In genomic region chr7:143289421-143289820, GRCh38 we compare ENCODE assay signal across 9 cellular contexts. TPM values are rescaled to one million over a fixed set of nuclear protein-coding genes. Genes with fewer than 3 reads are reported as not detected.
DNase-seq lines count a peak whose midpoint lies in the region; ATAC-seq and TF ChIP-seq lines count a peak whose summit lies in the region.
"Had no signal": no experiment of that assay in that cellular context is flagged by ENCODE, and none has a peak within 500 bp of the region (broad histone marks: within the 10 kb centered on the region; RNA-seq: fewer than 3 reads in every experiment).

No MANE protein-coding gene starts in this region.

- TF ChIP-seq CTCF in GM12875 (IDR thresholded peaks at IDR 0.05; ENCODE audit: borderline replicate concordance, insufficient read depth, low read depth, low read length) (no peak), OCI-LY7 (conservative IDR thresholded peaks at IDR 0.05; ENCODE audit: low read length) (no peak), prostate gland (IDR thresholded peaks at IDR 0.05) (no peak)

- ATAC-seq in HG02678 (IDR thresholded peaks at IDR 0.05; ENCODE audit: unreplicated experiment) (no peak), GM18870 (IDR thresholded peaks at IDR 0.05; ENCODE audit: unreplicated experiment) (no peak), GM18907 (IDR thresholded peaks at IDR 0.05; ENCODE audit: unreplicated experiment) (no peak)

- H3K4me3 ChIP-seq in GM12875 (ENCODE audit: low read depth, low read length) (peak overlapping the region; percentile 82), OCI-LY7 (ENCODE audit: low read depth, low read length, poor library complexity, severe bottlenecking) (peak overlapping the region; percentile 95), endocrine pancreas (ENCODE audit: control insufficient read depth, insufficient read depth, low read length) (peak overlapping the region; percentile 79), prostate gland (peak overlapping the region; percentile 80 to 84)

- peaks cover 6% of the 10 kb centered on the region; the same call in 1 of the 2 replicates for H4K20me1 ChIP-seq in OCI-LY7 (ENCODE audit: insufficient read depth, low read length)

- BruUV-seq in OCI-LY7 (replicated peaks; lab: Mats Ljungman, UMichigan) = no TSS peak

- TF ChIP-seq POLR2A in prostate gland (IDR thresholded peaks at IDR 0.05) = no peak

- no peak overlapping the region for H2AFZ ChIP-seq in OCI-LY7 (ENCODE audit: low read length)

- H3K4me1 ChIP-seq in OCI-LY7 (ENCODE audit: insufficient read depth, low read length, poor library complexity, severe bottlenecking) (peaks cover 24% of the 10 kb centered on the region), endocrine pancreas (ENCODE audit: control insufficient read depth, insufficient read depth, low read length) (no peaks in the 10 kb centered on the region), prostate gland (replicated peaks) (no peaks in the 10 kb centered on the region)

- H3K27me3 ChIP-seq in endocrine pancreas (ENCODE audit: control insufficient read depth, insufficient read depth, low read length) = no peaks in the 10 kb centered on the region
- H3K27me3 ChIP-seq in prostate gland (replicated peaks; ENCODE audit: insufficient read depth) = no peaks in the 10 kb centered on the region

- 20% methylated on average over 6 of the region's 6 CpGs for WGBS in prostate gland

- DNase-seq in OCI-LY7 (ENCODE audit: low spot score) (peak; percentile 14), prostate gland (ENCODE audit: low spot score) (no peak)
- no peak for DNase-seq in activated CD4-positive, alpha-beta T cell treated with anti-CD3 and anti-CD28 coated beads for 4 hours
- DNase-seq: NCI-H446 treated with DMSO at 0.1 percent for 48 hours had no signal

- peaks cover 33% of the 10 kb centered on the region for H3K79me2 ChIP-seq in OCI-LY7 (ENCODE audit: insufficient read depth, low read depth, low read length)

- peaks cover 59% of the 10 kb centered on the region for H3K36me3 ChIP-seq in OCI-LY7 (ENCODE audit: insufficient read depth, low read length)
- peaks cover 1% of the 10 kb centered on the region for H3K36me3 ChIP-seq in endocrine pancreas (ENCODE audit: control insufficient read depth, insufficient read depth, low read length)
- peaks cover 0 to 7% of the 10 kb centered on the region in 2 donors for H3K36me3 ChIP-seq in prostate gland

- H3K27ac ChIP-seq in OCI-LY7 (ENCODE audit: low read depth, low read length, poor library complexity, severe bottlenecking) (peak overlapping the region; percentile 66), prostate gland (no peak overlapping the region)

- intact Hi-C loops in OCI-LY7 (cut with micrococcal nuclease; ENCODE audit: unreplicated experiment) = loop anchor here (5.0 kb wide), 2 partner anchors 482 to 1552 kb away; partner anchors contain the start of gene SSBP1
- intact Hi-C loops in prostate gland (cut with DNase I) = loop anchor here (5.0 kb wide), 2 partner anchors 93 to 118 kb away; partner anchors contain the start of genes EPHA1 and ZYX

- H3K9me3 ChIP-seq in OCI-LY7 (ENCODE audit: low read length) = 0 out of 2 replicates have a peak, but pooled peaks cover 5% of the 10 kb centered on the region
- H3K9me3 ChIP-seq in endocrine pancreas (ENCODE audit: control insufficient read depth, low read length) = no peaks in the 10 kb centered on the region
- no peaks in the 10 kb centered on the region for H3K9me3 ChIP-seq in prostate gland

- CTCF ChIA-PET in OCI-LY7 (lab: Charles Lee; ENCODE audit: unreplicated experiment) = interaction anchor here (0.9 kb wide), 1 partner anchor 10 kb away, joined by 3 read pairs; no protein-coding TSS in a partner anchor

- no peaks in the 10 kb centered on the region for H3K9me2 ChIP-seq in OCI-LY7 (ENCODE audit: insufficient read depth, low read length)

- H3K9ac ChIP-seq in endocrine pancreas (ENCODE audit: control insufficient read depth, insufficient read depth, low read length) = no peak overlapping the region

- H3K4me2 ChIP-seq in OCI-LY7 (ENCODE audit: low read length) = peak overlapping the region; percentile 88

- POLR2A ChIA-PET in OCI-LY7 (lab: Charles Lee) = interaction anchor here (0.6 to 1.7 kb wide), 6 partner anchors 9 to 548 kb away, joined by 3 to 6 read pairs (median 5); no protein-coding TSS in a partner anchor

RNA-seq across cellular contexts. Expression of gene CASP2, which starts 1.3 kb away (rescaled TPM):
- 27.2 and 33.9 TPM in 2 replicates for total RNA-seq in OCI-LY7 (2014; rRNA removed; shearing (Covaris generic))
- total RNA-seq in OCI-LY7 (2022) = 60.5 and 61.6 TPM in 2 replicates
- 10 to 100 TPM; 19.6 to 20.2 TPM for total RNA-seq in prostate gland

RNA-seq across cellular contexts. Expression of gene TMEM139, which starts 4.7 kb away (rescaled TPM):
- not detected in 2 replicates for total RNA-seq in OCI-LY7 (2014; rRNA removed; shearing (Covaris generic))
- total RNA-seq in OCI-LY7 (2022) (0.46 and 0.48 TPM in 2 replicates), prostate gland (1 to 10 TPM in 1 of 2 donors, under 1 TPM in 1; 0.51 to 7.7 TPM)

RNA-seq across cellular contexts. Expression of gene GSTK1, which starts 26.2 kb away (rescaled TPM):
- total RNA-seq in OCI-LY7 (2014; rRNA removed; shearing (Covaris generic)) = 37.8 and 39.4 TPM in 2 replicates
- total RNA-seq in OCI-LY7 (2022) (41.6 and 44.5 TPM in 2 replicates), prostate gland (100 to 1,000 TPM; 134 to 153 TPM)

RNA-seq across cellular contexts. Expression of gene CLCN1, which starts 26.5 kb away (rescaled TPM):
- not detected in 2 replicates for total RNA-seq in OCI-LY7 (2014; rRNA removed; shearing (Covaris generic))
- not detected in 2 replicates for total RNA-seq in OCI-LY7 (2022)
- total RNA-seq in prostate gland = under 1 TPM in 1 of 2 donors, not detected in 1; 0.23 TPM
